14 cellular contexts compared by ENCODE assay signal in genomic region chr20:48571945-48572589, GRCh38.
"Had no signal": no experiment of that assay in that cellular context is flagged by ENCODE, and none has a peak within 500 bp of the region (broad histone marks: within the 10 kb centered on the region; RNA-seq: fewer than 3 reads in every experiment).

No MANE protein-coding gene starts in this region.

- H3K27ac ChIP-seq: body of pancreas, coronary artery, foreskin keratinocyte had no signal

- H3K4me1 Mint-ChIP-seq: activated CD4-positive, alpha-beta T cell treated with anti-CD3 and anti-CD28 coated beads, Interleukin-2, amount 10 ng/mL, durations not matched to agents 7 days and 5 days; activated naive CD8-positive, alpha-beta T cell treated with anti-CD3 and anti-CD28 coated beads for 36 hours had no signal

- H3K4me2 ChIP-seq: smooth muscle cell had no signal

- ATAC-seq: body of pancreas, foreskin keratinocyte had no signal

- H3K9me3 Mint-ChIP-seq: activated CD4-positive, alpha-beta T cell treated with anti-CD3 and anti-CD28 coated beads, Interleukin-2, amount 10 ng/mL, durations not matched to agents 7 days and 5 days; activated naive CD8-positive, alpha-beta T cell treated with anti-CD3 and anti-CD28 coated beads for 36 hours; naive B cell; stimulated activated naive CD8-positive, alpha-beta T cell treated with anti-CD3 and anti-CD28 coated beads, Interleukin-15, Interleukin-2, amounts not matched to agents 100 ng/mL and 50 ng/mL, for 24 hours; type B pancreatic cell had no signal

- H3K4me3 ChIP-seq: body of pancreas, coronary artery, smooth muscle cell had no signal

- H3K27me3 ChIP-seq: body of pancreas had no signal

- FAIRE-seq: endothelial cell of umbilical vein had no signal

- H3K27ac Mint-ChIP-seq: activated CD4-positive, alpha-beta T cell treated with anti-CD3 and anti-CD28 coated beads, Interleukin-2, amount 10 ng/mL, durations not matched to agents 7 days and 5 days; activated naive CD8-positive, alpha-beta T cell treated with anti-CD3 and anti-CD28 coated beads for 36 hours; naive B cell; stimulated activated naive CD8-positive, alpha-beta T cell treated with anti-CD3 and anti-CD28 coated beads, Interleukin-15, Interleukin-2, amounts not matched to agents 100 ng/mL and 50 ng/mL, for 24 hours; type B pancreatic cell had no signal

- DNase-seq: activated CD4-positive, alpha-beta T cell treated with anti-CD3 and anti-CD28 coated beads, Interleukin-2, amount 10 ng/mL, durations not matched to agents 7 days and 5 days; activated CD8-positive, alpha-beta memory T cell treated with anti-CD3 and anti-CD28 coated beads for 24 hours; activated naive CD8-positive, alpha-beta T cell treated with anti-CD3 and anti-CD28 coated beads for 36 hours; amygdala; body of pancreas; caudate nucleus; foreskin keratinocyte; left cardiac atrium; naive B cell had no signal

- H3K27me3 Mint-ChIP-seq: activated CD4-positive, alpha-beta T cell treated with anti-CD3 and anti-CD28 coated beads, Interleukin-2, amount 10 ng/mL, durations not matched to agents 7 days and 5 days; activated naive CD8-positive, alpha-beta T cell treated with anti-CD3 and anti-CD28 coated beads for 36 hours had no signal

- H3K4me1 ChIP-seq: body of pancreas, foreskin keratinocyte had no signal

- H3K36me3 Mint-ChIP-seq: activated naive CD8-positive, alpha-beta T cell treated with anti-CD3 and anti-CD28 coated beads for 36 hours; naive B cell; type B pancreatic cell had no signal

- H3K9me3 ChIP-seq: body of pancreas had no signal

- H3K4me3 Mint-ChIP-seq: activated CD4-positive, alpha-beta T cell treated with anti-CD3 and anti-CD28 coated beads, Interleukin-2, amount 10 ng/mL, durations not matched to agents 7 days and 5 days; activated naive CD8-positive, alpha-beta T cell treated with anti-CD3 and anti-CD28 coated beads for 36 hours; stimulated activated naive CD8-positive, alpha-beta T cell treated with anti-CD3 and anti-CD28 coated beads, Interleukin-15, Interleukin-2, amounts not matched to agents 100 ng/mL and 50 ng/mL, for 24 hours; type B pancreatic cell had no signal
